In genomic region chr3:55826731-55827496, GRCh38 we compare ENCODE assay signal across 19 cellular contexts.
DNase-seq lines count a peak whose midpoint lies in the region; ATAC-seq and TF ChIP-seq lines count a peak whose summit lies in the region.
"Had no signal": no experiment of that assay in that cellular context is flagged by ENCODE, and none has a peak within 500 bp of the region (broad histone marks: within the 10 kb centered on the region; RNA-seq: fewer than 3 reads in every experiment).

No MANE protein-coding gene starts in this region.

- H3K27me3 ChIP-seq in skeletal muscle satellite cell (ENCODE audit: control insufficient read depth, insufficient read depth, low read length) = no peaks in the 10 kb centered on the region
- H3K27me3 ChIP-seq: BLaER1 treated with 17β-estradiol and CSF1 and Interleukin-3, amounts not matched to agents 10 nM and 100 nM; MG63; testis had no signal

- no peaks in the 10 kb centered on the region for H3K9me3 Mint-ChIP-seq in activated CD4-positive, alpha-beta memory T cell treated with anti-CD3 and anti-CD28 coated beads, Interleukin-2, amount 10 ng/mL, durations not matched to agents 7 days and 5 days
- H3K9me3 Mint-ChIP-seq: T-helper 2 cell treated with Interferon-gamma antibody and Interleukin-4, amounts not matched to agents 5 μg/mL and 100 μg/mL, for 36 hours had no signal

- H3K27ac ChIP-seq in HEK293 (ENCODE audit: extremely low read depth, low read depth, low read length) = no peak overlapping the region
- H3K27ac ChIP-seq: BLaER1 treated with 17β-estradiol and CSF1 and Interleukin-3, amounts not matched to agents 10 nM and 100 nM; left ventricle myocardium inferior; testis had no signal

- no peaks in the 10 kb centered on the region for H3K9me3 ChIP-seq in HEK293 (ENCODE audit: control insufficient read depth, insufficient read depth, low read depth, low read length)
- no peaks in the 10 kb centered on the region for H3K9me3 ChIP-seq in skeletal muscle satellite cell (replicated peaks; ENCODE audit: low read length)
- H3K9me3 ChIP-seq: BLaER1 treated with 17β-estradiol and CSF1 and Interleukin-3, amounts not matched to agents 10 nM and 100 nM; MG63; testis had no signal

- no peak for TF ChIP-seq CTCF in HEK293 (tag by site-specific recombination; IDR thresholded peaks at IDR 0.05)

- H3K4me1 ChIP-seq in HEK293 (ENCODE audit: control insufficient read depth, insufficient read depth, low read length) = no peaks in the 10 kb centered on the region
- H3K4me1 ChIP-seq in skeletal muscle satellite cell (ENCODE audit: control insufficient read depth, insufficient read depth, low read length) = peaks cover 4% of the 10 kb centered on the region
- H3K4me1 ChIP-seq: BLaER1 treated with 17β-estradiol and CSF1 and Interleukin-3, amounts not matched to agents 10 nM and 100 nM; testis had no signal

- DNase-seq in amniotic epithelial cell (ENCODE audit: low read depth) = peak; percentile 56
- peak; percentile 5 for DNase-seq in fibroblast of peridontal ligament (ENCODE audit: extremely low read depth)
- DNase-seq in head of caudate nucleus = no peak
- DNase-seq in activated CD4-positive, alpha-beta memory T cell treated with anti-CD3 and anti-CD28 coated beads, Interleukin-2, amount 10 ng/mL, durations not matched to agents 7 days and 5 days = no peak
- DNase-seq: activated gamma-delta T cell treated with Interleukin-2 at 50 U/mL for 16 hours, aorta, DMS 273 treated with DMSO at 0.1 percent for 48 hours, left ventricle myocardium inferior, MG63, NCI-H1694 treated with DMSO at 0.1 percent for 48 hours, SIG-M5, small intestine, testis had no signal

- intact Hi-C loops in head of caudate nucleus (cut with DNase I) = no loop called here

- POLR2A ChIA-PET in HEK293 (lab: Yijun Ruan, JAX) = no interaction called here
- POLR2A ChIA-PET in activated CD4-positive, alpha-beta memory T cell treated with anti-CD3 and anti-CD28 coated beads, Interleukin-2, amount 10 ng/mL, durations not matched to agents 7 days and 5 days (lab: Charles Lee) = no interaction called here

- peak overlapping the region; percentile 45 for H3K4me2 ChIP-seq in skeletal muscle satellite cell (ENCODE audit: low read length)
- H3K4me2 ChIP-seq: BLaER1 treated with 17β-estradiol and CSF1 and Interleukin-3, amounts not matched to agents 10 nM and 100 nM had no signal

- H3K36me3 Mint-ChIP-seq in activated CD4-positive, alpha-beta memory T cell treated with anti-CD3 and anti-CD28 coated beads, Interleukin-2, amount 10 ng/mL, durations not matched to agents 7 days and 5 days (ENCODE audit: low read depth) = no peaks in the 10 kb centered on the region

- no peak overlapping the region for H3K9ac ChIP-seq in skeletal muscle satellite cell (ENCODE audit: low read depth, low read length)
- H3K9ac ChIP-seq: BLaER1 treated with 17β-estradiol and CSF1 and Interleukin-3, amounts not matched to agents 10 nM and 100 nM had no signal

- CTCF ChIA-PET in HEK293 (lab: Yijun Ruan, JAX) = no interaction called here
- CTCF ChIA-PET in activated CD4-positive, alpha-beta memory T cell treated with anti-CD3 and anti-CD28 coated beads, Interleukin-2, amount 10 ng/mL, durations not matched to agents 7 days and 5 days (lab: Charles Lee) = no interaction called here

- H3K4me1 Mint-ChIP-seq in activated CD4-positive, alpha-beta memory T cell treated with anti-CD3 and anti-CD28 coated beads, Interleukin-2, amount 10 ng/mL, durations not matched to agents 7 days and 5 days = no peaks in the 10 kb centered on the region

- H3K4me3 Mint-ChIP-seq in activated CD4-positive, alpha-beta memory T cell treated with anti-CD3 and anti-CD28 coated beads, Interleukin-2, amount 10 ng/mL, durations not matched to agents 7 days and 5 days = no peak overlapping the region
- H3K4me3 Mint-ChIP-seq: T-helper 2 cell treated with Interferon-gamma antibody and Interleukin-4, amounts not matched to agents 5 μg/mL and 100 μg/mL, for 36 hours had no signal

- H3K4me3 ChIP-seq in HEK293 (ENCODE audit: low read depth, low read length) (no peak overlapping the region), skeletal muscle satellite cell (ENCODE audit: low read length) (no peak overlapping the region)
- H3K4me3 ChIP-seq: BLaER1 treated with 17β-estradiol and CSF1 and Interleukin-3, amounts not matched to agents 10 nM and 100 nM; left ventricle myocardium inferior; MG63; testis had no signal

- no peaks in the 10 kb centered on the region for H3K27me3 Mint-ChIP-seq in activated CD4-positive, alpha-beta memory T cell treated with anti-CD3 and anti-CD28 coated beads, Interleukin-2, amount 10 ng/mL, durations not matched to agents 7 days and 5 days

- H3K27ac Mint-ChIP-seq in activated CD4-positive, alpha-beta memory T cell treated with anti-CD3 and anti-CD28 coated beads, Interleukin-2, amount 10 ng/mL, durations not matched to agents 7 days and 5 days = no peak overlapping the region
- H3K27ac Mint-ChIP-seq: T-helper 2 cell treated with Interferon-gamma antibody and Interleukin-4, amounts not matched to agents 5 μg/mL and 100 μg/mL, for 36 hours had no signal

- ATAC-seq in GM18511 (IDR thresholded peaks at IDR 0.05; ENCODE audit: unreplicated experiment) = no peak
- ATAC-seq: esophagus mucosa had no signal

- H3K36me3 ChIP-seq in HEK293 (ENCODE audit: control insufficient read depth in 2 of 2, insufficient read depth in 1 of 2, low read length in 2 of 2) (no peaks in the 10 kb centered on the region), skeletal muscle satellite cell (ENCODE audit: insufficient read depth, low read length) (no peaks in the 10 kb centered on the region)
- H3K36me3 ChIP-seq: BLaER1 treated with 17β-estradiol and CSF1 and Interleukin-3, amounts not matched to agents 10 nM and 100 nM; left ventricle myocardium inferior; MG63 had no signal

TF ChIP-seq in HEK293, 187 proteins besides CTCF, POLR2A, EP300 and RAD21:
- TF ChIP-seq ZNF2 (tag by site-specific recombination; IDR thresholded peaks at IDR 0.05) (no peak), ZNF366 (tag by site-specific recombination; conservative IDR thresholded peaks at IDR 0.05) (peak; percentile 70)

Comparison
In these comparisons a context has a peak if more than half of its experiments do, and no peak if none do; other contexts are left out.
1. DNase-seq: peak in amniotic epithelial cell (single experiment) and fibroblast of peridontal ligament (single experiment); none in head of caudate nucleus (0 of 42) and activated CD4-positive, alpha-beta memory T cell treated with anti-CD3 and anti-CD28 coated beads, Interleukin-2, amount 10 ng/mL, durations not matched to agents 7 days and 5 days (single experiment).